ENCODE assay signal across 9 cellular contexts in the genomic region with DNA sequence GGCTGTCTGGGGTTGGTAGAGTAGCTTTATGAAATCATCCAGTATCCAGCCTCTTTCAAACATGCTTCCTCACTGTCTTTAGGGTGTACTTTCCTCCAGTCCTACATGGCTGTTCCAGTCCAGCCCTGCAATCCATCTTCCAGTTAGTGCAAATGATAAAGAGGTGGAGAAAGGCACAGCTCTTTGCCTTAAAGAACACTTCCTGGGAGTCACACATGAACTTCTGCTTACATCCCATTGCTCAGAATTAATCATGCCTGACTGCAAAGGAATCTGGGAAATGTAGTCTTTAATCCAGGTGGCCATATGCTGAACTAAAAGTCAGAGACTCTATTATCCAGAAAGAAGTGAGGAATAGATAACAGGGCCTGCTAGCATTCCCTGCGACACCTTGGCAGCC.
A peak's percentile ranks its signal among the peaks of the same experiment; 100 is the strongest.
DNase-seq lines count a peak whose midpoint lies in the region; ATAC-seq and TF ChIP-seq lines count a peak whose summit lies in the region.
"Had no signal": no experiment of that assay in that cellular context is flagged by ENCODE, and none has a peak within 500 bp of the region (broad histone marks: within the 10 kb centered on the region; RNA-seq: fewer than 3 reads in every experiment).

No MANE protein-coding gene starts in this region.

- H3K9me3 ChIP-seq in lung (ENCODE audit: control insufficient read depth in 2 of 2, insufficient read depth in 1 of 2, low read length in 1 of 2) = no peaks in the 10 kb centered on the region
- H3K9me3 ChIP-seq: SJCRH30 had no signal

- ATAC-seq in lung (ENCODE audit: insufficient read depth, low FRiP score) = peak; percentile 77
- ATAC-seq in GM19324 (IDR thresholded peaks at IDR 0.05; ENCODE audit: low FRiP score, unreplicated experiment) = no peak

- WGBS in lung, 2 donors = 90 to 98% methylated on average over 1 of the region's 1 CpG

- no peaks in the 10 kb centered on the region for H3K27me3 ChIP-seq in lung (ENCODE audit: control insufficient read depth, insufficient read depth)
- H3K27me3 ChIP-seq: SJCRH30 had no signal

- H3K27ac ChIP-seq in lung (ENCODE audit: low read depth in 1 of 2, low read length in 1 of 2) = no peak overlapping the region
- H3K27ac ChIP-seq: SJCRH30 had no signal

- H3K4me1 ChIP-seq in lung (ENCODE audit: control insufficient read depth in 2 of 2, insufficient read depth in 2 of 2, low read length in 2 of 2) = peaks cover 0 to 2% of the 10 kb centered on the region in 2 donors
- H3K4me1 ChIP-seq: SJCRH30 had no signal

- no peak overlapping the region for H3K4me3 ChIP-seq in lung
- H3K4me3 ChIP-seq: SJCRH30 had no signal

- no peaks in the 10 kb centered on the region for H3K36me3 ChIP-seq in lung (ENCODE audit: control insufficient read depth in 2 of 2, insufficient read depth in 2 of 2, low read length in 2 of 2)
- H3K36me3 ChIP-seq: SJCRH30 had no signal

- DNase-seq in GM04503 (ENCODE audit: low read depth) = peak; percentile 11
- peak; percentile 57 for DNase-seq in NCI-H187 treated with DMSO at 0.1 percent for 48 hours (lab: John Stamatoyannopoulos, UW)
- DNase-seq in amniotic epithelial cell (ENCODE audit: low read depth) = peak; percentile 82
- DNase-seq in lung (ENCODE audit: low spot score) = no peak
- no peak for DNase-seq in GM10266 (ENCODE audit: extremely low spot score)
- DNase-seq in islet precursor cell = no peak
- no peak for DNase-seq in HuH-7 (ENCODE audit: low spot score)

- no peak for TF ChIP-seq CTCF in lung (IDR thresholded peaks at IDR 0.05; ENCODE audit: control extremely low read depth, extremely low read depth)
- TF ChIP-seq CTCF in GM10266 (IDR thresholded peaks at IDR 0.05; ENCODE audit: control insufficient read depth, insufficient read depth, low read depth, missing control alignments) = no peak

Comparison
In these comparisons a context has a peak if more than half of its experiments do, and no peak if none do; other contexts are left out.
1. DNase-seq: peak in GM04503 (single experiment), NCI-H187 treated with DMSO at 0.1 percent for 48 hours (single experiment) and amniotic epithelial cell (single experiment); none in lung (single experiment), GM10266 (single experiment), islet precursor cell (single experiment) and HuH-7 (single experiment).